Comparison of ENCODE assay signal across 10 cellular contexts in the genomic region with DNA sequence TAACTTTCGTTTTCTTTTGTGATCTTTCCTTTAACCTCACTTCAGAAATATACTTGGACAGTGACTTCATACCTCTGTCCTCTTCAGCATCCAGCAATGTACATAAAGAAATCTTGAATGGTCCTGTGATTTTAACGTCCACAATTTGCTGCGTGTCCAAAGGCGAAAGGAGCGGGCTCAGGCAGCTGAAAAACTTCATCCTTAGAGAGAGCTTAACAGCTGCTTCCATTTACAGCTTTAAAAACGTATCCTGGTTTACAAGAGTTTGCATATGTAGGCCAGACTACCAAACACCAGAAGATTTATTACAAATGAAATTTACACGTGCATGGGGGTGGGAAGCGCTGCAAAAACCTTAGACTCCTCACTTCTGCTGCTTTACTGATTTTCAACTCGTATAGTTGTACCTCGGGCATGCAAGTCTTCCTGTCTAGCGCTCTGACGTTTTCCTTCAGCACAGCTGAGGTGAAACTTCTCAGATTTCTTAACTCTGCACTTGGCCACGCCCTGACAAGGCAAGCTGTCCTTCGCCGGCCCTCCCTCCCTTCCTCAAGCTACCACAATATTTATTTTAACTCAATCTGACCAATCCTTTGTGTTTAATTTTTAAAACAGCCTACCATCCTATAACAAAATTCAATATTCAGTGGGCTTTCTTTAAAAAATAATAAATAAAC.
DNase-seq lines count a peak whose midpoint lies in the region; TF ChIP-seq lines count a peak whose summit lies in the region.
"Had no signal": no experiment of that assay in that cellular context is flagged by ENCODE, and none has a peak within 500 bp of the region (broad histone marks: within the 10 kb centered on the region; RNA-seq: fewer than 3 reads in every experiment).

No MANE protein-coding gene starts in this region.

- no peak overlapping the region for H3K4me3 Mint-ChIP-seq in activated CD4-positive, alpha-beta memory T cell treated with anti-CD3 and anti-CD28 coated beads for 36 hours
- H3K4me3 Mint-ChIP-seq: activated CD8-positive, alpha-beta T cell treated with anti-CD3 and anti-CD28 coated beads, Interleukin-2, amount 10 ng/mL, durations not matched to agents 7 days and 5 days; IgD-negative memory B cell had no signal

- H3K27ac ChIP-seq in suprapubic skin (no peak overlapping the region), GM23248 (no peak overlapping the region)

- no peak overlapping the region for H3K27ac Mint-ChIP-seq in activated CD4-positive, alpha-beta memory T cell treated with anti-CD3 and anti-CD28 coated beads for 36 hours
- H3K27ac Mint-ChIP-seq: activated CD8-positive, alpha-beta T cell treated with anti-CD3 and anti-CD28 coated beads, Interleukin-2, amount 10 ng/mL, durations not matched to agents 7 days and 5 days; IgD-negative memory B cell had no signal

- no peaks in the 10 kb centered on the region for H3K79me2 ChIP-seq in GM23248 (ENCODE audit: insufficient read depth)

- no peak for TF ChIP-seq EP300 in suprapubic skin (IDR thresholded peaks at IDR 0.05)

- no peaks in the 10 kb centered on the region for H3K9me3 ChIP-seq in adipocyte (ENCODE audit: control insufficient read depth, low read length)
- no peaks in the 10 kb centered on the region for H3K9me3 ChIP-seq in suprapubic skin
- H3K9me3 ChIP-seq in GM23248 (ENCODE audit: low read depth) = no peaks in the 10 kb centered on the region

- 20% methylated on average over 15 of the region's 15 CpGs for WGBS in suprapubic skin
- WGBS in GM23248 (ENCODE audit: low coverage in 1 of 2, low lambda C conversion rate in 2 of 2, missing lambda C conversion rate in 2 of 2), 2 experiments = 2 to 3% methylated on average over 12 to 15 of the region's 15 CpGs

- H3K4me1 Mint-ChIP-seq in activated CD4-positive, alpha-beta memory T cell treated with anti-CD3 and anti-CD28 coated beads for 36 hours (ENCODE audit: low read depth) = no peaks in the 10 kb centered on the region

- in situ Hi-C loops in GM23248 (cut with MboI) = no loop called here

- no peak overlapping the region for H2AFZ ChIP-seq in GM23248

- no peaks in the 10 kb centered on the region for H3K9me3 Mint-ChIP-seq in activated CD4-positive, alpha-beta memory T cell treated with anti-CD3 and anti-CD28 coated beads for 36 hours

- CTCF ChIA-PET in activated CD4-positive, alpha-beta memory T cell treated with anti-CD3 and anti-CD28 coated beads for 36 hours (lab: Charles Lee) = no interaction called here

- DNase-seq in LoVo (ENCODE audit: low spot score) (peak; percentile 1), adipocyte (ENCODE audit: low read depth) (peak; percentile 0), iPS-NIHi7 (ENCODE audit: extremely low spot score) (peak; percentile 63), suprapubic skin (ENCODE audit: low spot score in 2 of 2) (no peak), superior temporal gyrus (ENCODE audit: extremely low spot score) (no peak), hepatic stellate cell (ENCODE audit: low spot score) (no peak), GM23248 (no peak)
- no peak for DNase-seq in activated CD4-positive, alpha-beta memory T cell treated with anti-CD3 and anti-CD28 coated beads for 36 hours
- DNase-seq: activated CD8-positive, alpha-beta T cell treated with anti-CD3 and anti-CD28 coated beads, Interleukin-2, amount 10 ng/mL, durations not matched to agents 7 days and 5 days had no signal

- intact Hi-C loops in activated CD4-positive, alpha-beta memory T cell treated with anti-CD3 and anti-CD28 coated beads for 36 hours (cut with micrococcal nuclease) = no loop called here

- H3K4me3 ChIP-seq in adipocyte (ENCODE audit: low read length) (peak overlapping the region; percentile 57), suprapubic skin (peak overlapping the region; percentile 34), GM23248 (no peak overlapping the region)

- POLR2A ChIA-PET in activated CD4-positive, alpha-beta memory T cell treated with anti-CD3 and anti-CD28 coated beads for 36 hours (lab: Charles Lee) = no interaction called here

- no peaks in the 10 kb centered on the region for H4K20me1 ChIP-seq in GM23248 (ENCODE audit: insufficient read depth)

- no peak for TF ChIP-seq CTCF in suprapubic skin (IDR thresholded peaks at IDR 0.05)

- H3K27me3 Mint-ChIP-seq in activated CD4-positive, alpha-beta memory T cell treated with anti-CD3 and anti-CD28 coated beads for 36 hours = no peaks in the 10 kb centered on the region

- H3K36me3 ChIP-seq in adipocyte (ENCODE audit: control insufficient read depth, insufficient read depth, low read length, severe bottlenecking) (no peaks in the 10 kb centered on the region), suprapubic skin (no peaks in the 10 kb centered on the region), GM23248 (ENCODE audit: low read depth) (no peaks in the 10 kb centered on the region)

- peaks cover 15% of the 10 kb centered on the region for H3K27me3 ChIP-seq in adipocyte (replicated peaks; ENCODE audit: control insufficient read depth, insufficient read depth, low read length)
- no peaks in the 10 kb centered on the region for H3K27me3 ChIP-seq in suprapubic skin
- H3K27me3 ChIP-seq in GM23248 (replicated peaks; ENCODE audit: insufficient read depth) = no peaks in the 10 kb centered on the region

- H3K4me1 ChIP-seq in adipocyte (ENCODE audit: control insufficient read depth, insufficient read depth, low read length) = peaks cover 4% of the 10 kb centered on the region
- H3K4me1 ChIP-seq in suprapubic skin = no peaks in the 10 kb centered on the region
- H3K4me1 ChIP-seq in GM23248 (ENCODE audit: insufficient read depth) = no peaks in the 10 kb centered on the region

- no peak overlapping the region for H3K9ac ChIP-seq in adipocyte (ENCODE audit: low read length)
- H3K9ac ChIP-seq in GM23248 = no peak overlapping the region

- no peak for TF ChIP-seq POLR2A in suprapubic skin (IDR thresholded peaks at IDR 0.05)

- no peak overlapping the region for H3K4me2 ChIP-seq in GM23248 (ENCODE audit: unreplicated experiment)

- H3K9me2 ChIP-seq in GM23248 (ENCODE audit: insufficient read depth) = no peaks in the 10 kb centered on the region

- H3F3A ChIP-seq in GM23248 (ENCODE audit: insufficient read depth) = no peaks in the 10 kb centered on the region

- H3K36me3 Mint-ChIP-seq in activated CD4-positive, alpha-beta memory T cell treated with anti-CD3 and anti-CD28 coated beads for 36 hours = no peaks in the 10 kb centered on the region
- H3K36me3 Mint-ChIP-seq: IgD-negative memory B cell had no signal

Comparison
In these comparisons a context has a peak if more than half of its experiments do, and no peak if none do; other contexts are left out.
1. DNase-seq: peak in LoVo (single experiment), adipocyte (single experiment) and iPS-NIHi7 (single experiment); none in suprapubic skin (0 of 2), superior temporal gyrus (single experiment), hepatic stellate cell (single experiment), GM23248 (single experiment) and activated CD4-positive, alpha-beta memory T cell treated with anti-CD3 and anti-CD28 coated beads for 36 hours (single experiment).